In genomic region chr2:164260506-164260905, GRCh38 we compare ENCODE assay signal across 18 cellular contexts.
"Had no signal": no experiment of that assay in that cellular context is flagged by ENCODE, and none has a peak within 500 bp of the region (broad histone marks: within the 10 kb centered on the region; RNA-seq: fewer than 3 reads in every experiment).

No MANE protein-coding gene starts in this region.

- H3K4me1 ChIP-seq: esophagus muscularis mucosa, prostate gland, tibial nerve had no signal

- H3K9me3 Mint-ChIP-seq: activated T-helper 1 cell treated with anti-CD3 and anti-CD28 coated beads, Interleukin-12 subunit alpha, Interleukin-12 subunit beta, Interleukin-2, Interleukin-4 antibody, amounts not matched to agents 30 ng/mL and 10 ng/mL and 1 ng/mL, durations not matched to agents 14 hours and 24 hours and 36 hours had no signal

- H3K27me3 ChIP-seq: esophagus muscularis mucosa, tibial nerve had no signal

- H3K27me3 Mint-ChIP-seq: activated CD4-positive, alpha-beta memory T cell treated with anti-CD3 and anti-CD28 coated beads for 36 hours; activated naive CD8-positive, alpha-beta T cell treated with anti-CD3 and anti-CD28 coated beads, Interleukin-2, amount 10 ng/mL, durations not matched to agents 7 days and 5 days; naive B cell had no signal

- H3K27ac Mint-ChIP-seq: activated CD4-positive, alpha-beta memory T cell treated with anti-CD3 and anti-CD28 coated beads for 36 hours; activated naive CD8-positive, alpha-beta T cell treated with anti-CD3 and anti-CD28 coated beads, Interleukin-2, amount 10 ng/mL, durations not matched to agents 7 days and 5 days; activated T-helper 1 cell treated with anti-CD3 and anti-CD28 coated beads, Interleukin-12 subunit alpha, Interleukin-12 subunit beta, Interleukin-2, Interleukin-4 antibody, amounts not matched to agents 30 ng/mL and 10 ng/mL and 1 ng/mL, durations not matched to agents 14 hours and 24 hours and 36 hours had no signal

- H3K36me3 Mint-ChIP-seq: activated CD4-positive, alpha-beta memory T cell treated with anti-CD3 and anti-CD28 coated beads for 36 hours; activated naive CD8-positive, alpha-beta T cell treated with anti-CD3 and anti-CD28 coated beads, Interleukin-2, amount 10 ng/mL, durations not matched to agents 7 days and 5 days; naive B cell had no signal

- H3K4me3 ChIP-seq: esophagus muscularis mucosa, mucosa of descending colon, prostate gland, skin epidermis, tibial nerve had no signal

- ATAC-seq: mucosa of descending colon; right cardiac atrium; stimulated activated naive CD8-positive, alpha-beta T cell treated with anti-CD3 and anti-CD28 coated beads, Interleukin-15, Interleukin-2, amounts not matched to agents 100 U/mL and 50 U/mL, for 24 hours had no signal

- H3K36me3 ChIP-seq: esophagus muscularis mucosa, prostate gland, tibial nerve had no signal

- H3K4me1 Mint-ChIP-seq: activated naive CD8-positive, alpha-beta T cell treated with anti-CD3 and anti-CD28 coated beads, Interleukin-2, amount 10 ng/mL, durations not matched to agents 7 days and 5 days; naive B cell; neural crest cell had no signal

- DNase-seq: activated CD4-positive, alpha-beta memory T cell treated with anti-CD3 and anti-CD28 coated beads for 36 hours; activated naive CD4-positive, alpha-beta T cell treated with Interleukin-2 at 50 U/mL for 16 hours; activated naive CD8-positive, alpha-beta T cell treated with anti-CD3 and anti-CD28 coated beads, Interleukin-2, amount 10 ng/mL, durations not matched to agents 7 days and 5 days; activated T-cell treated with anti-CD3 and anti-CD28 coated beads for 4 hours; aorta; effector CD4-positive, alpha-beta T cell; head of caudate nucleus; mesenchymal stem cell; mucosa of descending colon; naive B cell; right cardiac atrium; stimulated activated naive CD8-positive, alpha-beta T cell treated with anti-CD3 and anti-CD28 coated beads, Interleukin-15, Interleukin-2, amounts not matched to agents 100 U/mL and 50 U/mL, for 24 hours had no signal

- H3K9me3 ChIP-seq: esophagus muscularis mucosa, mucosa of descending colon, prostate gland, tibial nerve had no signal

- H3K27ac ChIP-seq: esophagus muscularis mucosa, prostate gland, skin epidermis, tibial nerve had no signal

- H3K4me3 Mint-ChIP-seq: activated CD4-positive, alpha-beta memory T cell treated with anti-CD3 and anti-CD28 coated beads for 36 hours; activated naive CD8-positive, alpha-beta T cell treated with anti-CD3 and anti-CD28 coated beads, Interleukin-2, amount 10 ng/mL, durations not matched to agents 7 days and 5 days; activated T-helper 1 cell treated with anti-CD3 and anti-CD28 coated beads, Interleukin-12 subunit alpha, Interleukin-12 subunit beta, Interleukin-2, Interleukin-4 antibody, amounts not matched to agents 30 ng/mL and 10 ng/mL and 1 ng/mL, durations not matched to agents 14 hours and 24 hours and 36 hours; neural crest cell had no signal
